ENCODE assay signal across 23 cellular contexts in the genomic region with DNA sequence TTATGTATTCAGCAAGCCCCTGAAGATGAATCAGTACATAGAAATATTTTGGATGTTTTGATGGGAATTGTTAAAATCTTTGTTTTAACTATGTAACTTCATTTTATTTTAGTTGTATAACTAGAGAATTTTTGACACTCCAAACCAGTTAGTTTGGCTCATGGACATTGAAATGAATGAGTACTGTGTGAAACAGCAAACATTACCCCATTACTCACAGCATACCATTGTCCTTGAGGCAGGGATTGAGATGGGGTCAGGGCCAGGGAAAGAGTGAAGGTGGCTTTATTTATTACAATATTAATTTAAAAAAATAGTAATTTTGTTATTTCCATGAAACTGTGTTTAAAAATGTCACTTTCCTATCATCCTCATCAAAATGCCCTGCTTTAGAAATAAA. TPM values are rescaled to one million over a fixed set of nuclear protein-coding genes. Genes with fewer than 3 reads are reported as not detected.
"Had no signal": no experiment of that assay in that cellular context is flagged by ENCODE, and none has a peak within 500 bp of the region (broad histone marks: within the 10 kb centered on the region; RNA-seq: fewer than 3 reads in every experiment).

No MANE protein-coding gene starts in this region.

- H3K27ac Mint-ChIP-seq: activated CD4-positive, alpha-beta T cell treated with anti-CD3 and anti-CD28 coated beads, Interleukin-2, amount 10 ng/mL, durations not matched to agents 7 days and 5 days; activated CD8-positive, alpha-beta T cell treated with anti-CD3 and anti-CD28 coated beads, Interleukin-2, amount 10 ng/mL, durations not matched to agents 7 days and 5 days; activated naive CD4-positive, alpha-beta T cell treated with anti-CD3 and anti-CD28 coated beads, Interleukin-2, amount 50 U/mL, for 72 hours; activated T-cell treated with anti-CD3 and anti-CD28 coated beads, Interleukin-2, amount 50 U/mL, for 72 hours; memory B cell had no signal

- H3K9me3 Mint-ChIP-seq: activated CD4-positive, alpha-beta T cell treated with anti-CD3 and anti-CD28 coated beads, Interleukin-2, amount 10 ng/mL, durations not matched to agents 7 days and 5 days; activated naive CD4-positive, alpha-beta T cell treated with anti-CD3 and anti-CD28 coated beads, Interleukin-2, amount 50 U/mL, for 72 hours; activated T-cell treated with anti-CD3 and anti-CD28 coated beads, Interleukin-2, amount 50 U/mL, for 72 hours; memory B cell had no signal

- H3K4me3 ChIP-seq: adrenal gland, cardiac muscle cell, left ventricle myocardium inferior, tibial artery had no signal

- H3K36me3 ChIP-seq: adrenal gland, cardiac muscle cell, left ventricle myocardium inferior, tibial artery had no signal

- H3K9me3 ChIP-seq: adrenal gland, left ventricle myocardium inferior, tibial artery had no signal

- H3K27me3 ChIP-seq: cardiac muscle cell had no signal

- ATAC-seq: activated CD8-positive, alpha-beta T cell treated with anti-CD3 and anti-CD28 coated beads, Interleukin-2, amount 10 ng/mL, durations not matched to agents 7 days and 5 days; activated naive CD4-positive, alpha-beta T cell treated with anti-CD3 and anti-CD28 coated beads, Interleukin-2, amount 50 U/mL, for 72 hours; activated T-cell treated with anti-CD3 and anti-CD28 coated beads, Interleukin-2, amount 50 U/mL, for 72 hours; stimulated activated naive CD8-positive, alpha-beta T cell treated with anti-CD3 and anti-CD28 coated beads, Interleukin-15, Interleukin-2, amounts not matched to agents 100 U/mL and 50 U/mL, for 24 hours had no signal

- H3K4me3 Mint-ChIP-seq: activated CD4-positive, alpha-beta T cell treated with anti-CD3 and anti-CD28 coated beads, Interleukin-2, amount 10 ng/mL, durations not matched to agents 7 days and 5 days; activated CD8-positive, alpha-beta T cell treated with anti-CD3 and anti-CD28 coated beads, Interleukin-2, amount 10 ng/mL, durations not matched to agents 7 days and 5 days; activated T-cell treated with anti-CD3 and anti-CD28 coated beads, Interleukin-2, amount 50 U/mL, for 72 hours; memory B cell had no signal

- H3K36me3 Mint-ChIP-seq: memory B cell had no signal

- DNase-seq: activated CD4-positive, alpha-beta T cell treated with anti-CD3 and anti-CD28 coated beads, Interleukin-2, amount 10 ng/mL, durations not matched to agents 7 days and 5 days; activated CD8-positive, alpha-beta memory T cell treated with anti-CD3 and anti-CD28 coated beads, Interleukin-2, amount 50 U/mL, for 48 hours; activated CD8-positive, alpha-beta T cell treated with anti-CD3 and anti-CD28 coated beads, Interleukin-2, amount 10 ng/mL, durations not matched to agents 7 days and 5 days; activated gamma-delta T cell; activated T-cell treated with anti-CD3 and anti-CD28 coated beads, Interleukin-2, amount 50 U/mL, for 72 hours; adrenal gland; dermis blood vessel endothelial cell; effector memory CD4-positive, alpha-beta T cell; hypothalamus; kidney; left ventricle myocardium inferior; occipital lobe; retina; stimulated activated CD4-positive, alpha-beta T cell treated with anti-CD3 and anti-CD28 coated beads, Interleukin-12 subunit alpha, Interleukin-12 subunit beta, amount 100 ng/mL, for 4 hours; stimulated activated CD4-positive, alpha-beta T cell treated with anti-CD3 and anti-CD28 coated beads, Interleukin-1b, Interleukin-23, amount 100 ng/mL, for 48 hours; stimulated activated naive CD8-positive, alpha-beta T cell treated with anti-CD3 and anti-CD28 coated beads, Interleukin-15, Interleukin-2, amounts not matched to agents 100 U/mL and 50 U/mL, for 24 hours; substantia nigra; T-helper 1 cell; T-helper 9 cell; tibial artery had no signal

RNA-seq across cellular contexts. Expression of gene BMPER, which starts 4.8 kb away (rescaled TPM):
- total RNA-seq: activated CD4-positive, alpha-beta T cell treated with anti-CD3 and anti-CD28 coated beads, Interleukin-2, amount 10 ng/mL, durations not matched to agents 7 days and 5 days; activated CD8-positive, alpha-beta T cell treated with anti-CD3 and anti-CD28 coated beads, Interleukin-2, amount 10 ng/mL, durations not matched to agents 7 days and 5 days; activated naive CD4-positive, alpha-beta T cell treated with anti-CD3 and anti-CD28 coated beads, Interleukin-2, amount 50 U/mL, for 72 hours had no signal
